In the genomic region with DNA sequence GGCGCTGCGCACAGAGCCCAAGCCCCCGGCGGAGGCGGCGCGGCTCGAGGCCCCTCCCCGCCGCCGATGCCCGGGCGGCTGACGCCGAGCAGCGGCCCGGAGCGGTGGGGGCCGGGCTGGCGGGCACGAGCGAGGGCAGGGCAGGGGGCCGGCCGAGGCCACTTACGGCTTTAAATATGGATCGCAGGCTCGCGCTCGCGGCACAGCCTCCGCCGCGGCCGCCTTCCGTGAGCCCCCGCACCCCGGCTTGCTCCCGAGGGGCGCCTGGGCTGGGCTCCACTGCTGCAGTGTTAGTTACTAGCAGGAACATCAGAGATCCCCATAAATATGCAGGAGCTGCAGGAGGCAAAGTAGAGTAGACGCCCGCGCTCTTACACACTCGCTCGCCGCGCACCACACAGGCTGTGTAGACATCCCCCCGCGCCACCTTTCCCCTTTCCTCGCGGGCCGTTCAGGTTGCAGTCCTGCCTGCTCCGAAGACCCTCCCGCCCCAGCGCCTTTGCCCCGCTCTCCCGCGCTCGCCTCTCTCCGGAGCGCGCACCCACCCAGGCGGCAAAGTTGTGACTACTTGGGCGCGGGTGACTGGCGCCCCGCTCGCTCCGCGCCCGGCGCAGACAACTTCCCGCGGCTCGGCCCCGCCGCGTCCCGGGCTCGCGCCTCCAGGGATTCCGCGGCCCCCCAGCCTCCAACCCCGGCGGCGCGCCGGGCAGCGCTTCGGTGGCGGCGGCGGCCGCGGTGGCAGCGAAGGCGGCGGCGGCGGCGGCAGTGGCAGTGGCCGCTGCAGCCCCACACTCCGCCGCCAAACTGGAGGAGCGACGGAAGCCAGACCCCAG, we compare ENCODE assay signal across 8 cellular contexts.
A peak's percentile ranks its signal among the peaks of the same experiment; 100 is the strongest.
DNase-seq lines count a peak whose midpoint lies in the region; ATAC-seq and TF ChIP-seq lines count a peak whose summit lies in the region.

No MANE protein-coding gene starts in this region.

- H3K36me3 ChIP-seq in BE2C (no peaks in the 10 kb centered on the region), Loucy (ENCODE audit: insufficient read depth, low read length) (no peaks in the 10 kb centered on the region), esophagus (ENCODE audit: control insufficient read depth in 2 of 2, insufficient read depth in 2 of 2, low read length in 1 of 2) (no peaks in the 10 kb centered on the region), stomach smooth muscle (ENCODE audit: control insufficient read depth in 2 of 2, insufficient read depth in 2 of 2, low read length in 2 of 2) (no peaks in the 10 kb centered on the region)

- H3K27ac ChIP-seq in esophagus (ENCODE audit: low read depth in 2 of 2, low read length in 1 of 2) (peak overlapping the region; percentile 34 to 46), stomach smooth muscle (ENCODE audit: low read length) (no peak overlapping the region)

- H2AFZ ChIP-seq in Loucy (ENCODE audit: low read length), result peak overlapping the region; percentile 92

- TF ChIP-seq CTCF in BE2C (IDR thresholded peaks at IDR 0.05; ENCODE audit: low read depth, low read length), result no peak
- TF ChIP-seq CTCF in Loucy (conservative IDR thresholded peaks at IDR 0.05; ENCODE audit: low read length), result no peak

- peak overlapping the region; percentile 91 for H3K4me2 ChIP-seq in Loucy (ENCODE audit: low read depth, low read length, poor library complexity, severe bottlenecking)

- WGBS in esophagus, 2 donors, result 1% methylated on average over 100 to 105 of the region's 105 CpGs

- no peak for ATAC-seq in HG03439 (IDR thresholded peaks at IDR 0.05; ENCODE audit: unreplicated experiment)

- no peaks in the 10 kb centered on the region for H3K9me2 ChIP-seq in Loucy (replicated peaks; ENCODE audit: low read depth, low read length)

- peak; percentile 15 for DNase-seq in BE2C
- peak; percentile 63 for DNase-seq in activated CD8-positive, alpha-beta memory T cell treated with anti-CD3 and anti-CD28 coated beads, Interleukin-2, amount 50 U/mL, for 48 hours

- TF ChIP-seq POLR2A in GM19193 (IDR thresholded peaks at IDR 0.05; ENCODE audit: extremely low read depth, insufficient read depth, insufficient read length), result peak; percentile 31

- H4K20me1 ChIP-seq in Loucy (ENCODE audit: insufficient read depth, low read length, poor library complexity, severe bottlenecking), result peaks cover 5% of the 10 kb centered on the region

- peak overlapping the region; percentile 80 for H3K9ac ChIP-seq in Loucy (ENCODE audit: low read depth, low read length, poor library complexity, severe bottlenecking)
- H3K9ac ChIP-seq in stomach smooth muscle (ENCODE audit: low read length in 2 of 2), result peak overlapping the region in 1 of 2 donors; percentile 6

- H3K79me2 ChIP-seq in Loucy (ENCODE audit: insufficient read depth, low read length), result peaks cover 45% of the 10 kb centered on the region

- peaks cover 57% of the 10 kb centered on the region for H3K27me3 ChIP-seq in BE2C
- H3K27me3 ChIP-seq in Loucy (ENCODE audit: insufficient read depth, low read length, poor library complexity, severe bottlenecking), result no peaks in the 10 kb centered on the region
- H3K27me3 ChIP-seq in esophagus (ENCODE audit: control insufficient read depth in 1 of 2, insufficient read depth in 2 of 2, low read length in 2 of 2), result no peaks in the 10 kb centered on the region
- H3K27me3 ChIP-seq in mononuclear cell (ENCODE audit: insufficient read depth, low read length), result peaks cover 41% of the 10 kb centered on the region
- no peaks in the 10 kb centered on the region for H3K27me3 ChIP-seq in stomach smooth muscle (ENCODE audit: control insufficient read depth in 1 of 2, insufficient read depth in 2 of 2, low read length in 2 of 2)

- peaks cover 4% of the 10 kb centered on the region; the same call in 1 of the 2 replicates for H3F3A ChIP-seq in Loucy (ENCODE audit: low read depth)

- H3K4me3 ChIP-seq in BE2C (ENCODE audit: low read depth, low read length) (peak overlapping the region; percentile 42), Loucy (ENCODE audit: low read length, poor library complexity, severe bottlenecking) (peak overlapping the region; percentile 81), esophagus (ENCODE audit: low read depth in 1 of 2, low read length in 2 of 2) (peak overlapping the region; percentile 77 to 79), mononuclear cell (ENCODE audit: low read length) (peak overlapping the region; percentile 38), stomach smooth muscle (ENCODE audit: low read length in 2 of 2) (peak overlapping the region; percentile 70 to 76)

- H3K4me1 ChIP-seq in BE2C (no peaks in the 10 kb centered on the region), Loucy (ENCODE audit: insufficient read depth, low read length, poor library complexity, severe bottlenecking) (peaks cover 53% of the 10 kb centered on the region), esophagus (ENCODE audit: control insufficient read depth in 2 of 2, insufficient read depth in 2 of 2, low read length in 1 of 2) (no peaks in the 10 kb centered on the region), mononuclear cell (ENCODE audit: insufficient read depth, low read length) (peaks cover 11% of the 10 kb centered on the region), stomach smooth muscle (ENCODE audit: control insufficient read depth, insufficient read depth, low read length) (peaks cover 6% of the 10 kb centered on the region)

- H3K9me3 ChIP-seq in BE2C, result no peaks in the 10 kb centered on the region
- no peaks in the 10 kb centered on the region for H3K9me3 ChIP-seq in Loucy (ENCODE audit: insufficient read depth, low read depth, low read length)
- H3K9me3 ChIP-seq in esophagus (ENCODE audit: control insufficient read depth in 2 of 2, insufficient read depth in 1 of 2, low read depth in 1 of 2, low read length in 1 of 2), result no peaks in the 10 kb centered on the region
- no peaks in the 10 kb centered on the region for H3K9me3 ChIP-seq in mononuclear cell (ENCODE audit: low read depth, low read length)
- H3K9me3 ChIP-seq in stomach smooth muscle (ENCODE audit: control insufficient read depth in 2 of 2, low read length in 2 of 2), result no peaks in the 10 kb centered on the region
